Comparison of ENCODE assay signal across 9 cellular contexts in genomic region chrX:71111851-71112468, GRCh38. TPM values are rescaled to one million over a fixed set of nuclear protein-coding genes. Genes with fewer than 3 reads are reported as not detected.
DNase-seq lines count a peak whose midpoint lies in the region; ATAC-seq and TF ChIP-seq lines count a peak whose summit lies in the region.
"Had no signal": no experiment of that assay in that cellular context is flagged by ENCODE, and none has a peak within 500 bp of the region (broad histone marks: within the 10 kb centered on the region; RNA-seq: fewer than 3 reads in every experiment).

No MANE protein-coding gene starts in this region.

- DNase-seq in GM06990 (ENCODE audit: extremely low read depth, insufficient read length) (no peak), esophagus squamous epithelium (lab: John Stamatoyannopoulos, UW) (no peak), NCI-H2081 treated with DMSO at 0.1 percent for 48 hours (lab: John Stamatoyannopoulos, UW) (no peak), posterior cingulate gyrus (no peak), occipital lobe (lab: John Stamatoyannopoulos, UW) (no peak), NCI-H345 (lab: John Stamatoyannopoulos, UW) (no peak)

- WGBS in esophagus squamous epithelium, 2 donors: 53 to 54% methylated on average over 6 of the region's 6 CpGs

- H3K27me3 ChIP-seq in GM06990 (replicated peaks; ENCODE audit: control insufficient read depth, insufficient read depth, low read length): no peaks in the 10 kb centered on the region
- no peaks in the 10 kb centered on the region for H3K27me3 ChIP-seq in esophagus squamous epithelium

- intact Hi-C loops in esophagus squamous epithelium (cut with DNase I) (no loop called here), posterior cingulate gyrus (cut with DNase I) (no loop called here)

- no peak for TF ChIP-seq CTCF in GM06990 (IDR thresholded peaks at IDR 0.05; ENCODE audit: insufficient read depth, low read length, poor library complexity, severe bottlenecking)
- no peak for TF ChIP-seq CTCF in esophagus squamous epithelium (IDR thresholded peaks at IDR 0.05)

- H3K4me3 ChIP-seq in GM06990 (replicated peaks; ENCODE audit: low read depth, low read length): peak overlapping the region; percentile 85
- H3K4me3 ChIP-seq in esophagus squamous epithelium: peak overlapping the region in 2 of 4 donors; percentile 24 to 52

- H3K27ac ChIP-seq in KOPT-K1 (ENCODE audit: low read depth, low read length, poor library complexity, severe bottlenecking): peak overlapping the region; percentile 99
- H3K27ac ChIP-seq in esophagus squamous epithelium: peak overlapping the region; percentile 45 to 69 (median 56)

- no peak for TF ChIP-seq POLR2A in esophagus squamous epithelium (IDR thresholded peaks at IDR 0.05)

- H3K9me3 ChIP-seq in KOPT-K1 (ENCODE audit: insufficient read depth, low read length, poor library complexity, severe bottlenecking): no peaks in the 10 kb centered on the region
- H3K9me3 ChIP-seq in esophagus squamous epithelium: no peaks in the 10 kb centered on the region

- peak; percentile 20 for ATAC-seq in GM21381 (IDR thresholded peaks at IDR 0.05; ENCODE audit: unreplicated experiment)

- no peaks in the 10 kb centered on the region for H3K4me1 ChIP-seq in esophagus squamous epithelium

- H3K36me3 ChIP-seq in GM06990 (ENCODE audit: control insufficient read depth, insufficient read depth, low read length) (peaks cover 10% of the 10 kb centered on the region), KOPT-K1 (ENCODE audit: insufficient read depth, low read length) (peaks cover 37% of the 10 kb centered on the region), esophagus squamous epithelium (no peaks in the 10 kb centered on the region)

RNA-seq across cellular contexts. Expression of gene IL2RG, which starts 0.6 kb away (rescaled TPM):
- 10 to 100 TPM in 2 of 4 donors, 1 to 10 TPM in 2; 4.3 to 15.5 (median 8.8) TPM for total RNA-seq in esophagus squamous epithelium
- not detected for total RNA-seq in occipital lobe

RNA-seq across cellular contexts. Expression of gene CXorf65, which starts 5.4 kb away (rescaled TPM):
- not detected for total RNA-seq in esophagus squamous epithelium
- not detected for total RNA-seq in occipital lobe
- total RNA-seq: temporal lobe had no signal

RNA-seq across cellular contexts. Expression of gene MED12, which starts 6.4 kb away (rescaled TPM):
- total RNA-seq in esophagus squamous epithelium (10 to 100 TPM; 19.9 to 34.0 (median 24.3) TPM), occipital lobe (24.6 TPM)

RNA-seq across cellular contexts. Expression of gene FOXO4, which starts 16.3 kb away (rescaled TPM):
- total RNA-seq in esophagus squamous epithelium (10 to 100 TPM in 2 of 4 donors, 1 to 10 TPM in 2; 4.8 to 17.7 (median 13.2) TPM), occipital lobe (5.8 TPM)

RNA-seq across cellular contexts. Expression of gene NLGN3, which starts 32.7 kb away (rescaled TPM):
- under 1 TPM in 3 of 4 donors, not detected in 1; 0.21 to 0.38 (median 0.23) TPM for total RNA-seq in esophagus squamous epithelium
- 18.7 TPM for total RNA-seq in occipital lobe
